Comparison of ENCODE assay signal across 8 cellular contexts in genomic region chr10:73159038-73159648, GRCh38. TPM values are rescaled to one million over a fixed set of nuclear protein-coding genes. Genes with fewer than 3 reads are reported as not detected.
DNase-seq lines count a peak whose midpoint lies in the region; ATAC-seq and TF ChIP-seq lines count a peak whose summit lies in the region.

No MANE protein-coding gene starts in this region.

- intact Hi-C loops in colonic mucosa (cut with DNase I) (no loop called here), lower lobe of right lung (cut with DNase I) (no loop called here)

- no peak overlapping the region for H3K9ac ChIP-seq in colonic mucosa (ENCODE audit: low read depth in 2 of 2, low read length in 2 of 2)

- H3K27ac ChIP-seq in colonic mucosa (no peak overlapping the region), lower lobe of right lung (no peak overlapping the region)

- ATAC-seq in lower lobe of right lung, result peak in 1 of 2 donors; percentile 48
- no peak for ATAC-seq in GM21515 (IDR thresholded peaks at IDR 0.05; ENCODE audit: unreplicated experiment)

- peak; percentile 1 for DNase-seq in NK-92 treated with Interleukin-12 subunit alpha and Interleukin-12 subunit beta, amount 100 ng/mL, for 24 hours (lab: John Stamatoyannopoulos, UW)
- DNase-seq in NK-92 (lab: John Stamatoyannopoulos, UW; ENCODE audit: unreplicated experiment) (no peak), NCI-H1436 treated with DMSO at 0.1 percent for 48 hours (lab: John Stamatoyannopoulos, UW) (peak; percentile 9), colonic mucosa (peak; percentile 54), lower lobe of right lung (no peak)
- DNase-seq in activated CD4-positive, alpha-beta T cell treated with anti-CD3 and anti-CD28 coated beads for 48 hours, result peak; percentile 65
- DNase-seq in stimulated activated CD8-positive, alpha-beta memory T cell treated with anti-CD3 and anti-CD28 coated beads, Interleukin-2, amount 100 ng/mL, for 1 hour (ENCODE audit: low read depth in 2 of 2), result peak; percentile 12 to 39

- H3K9me3 ChIP-seq in colonic mucosa, result no peaks in the 10 kb centered on the region
- no peaks in the 10 kb centered on the region for H3K9me3 ChIP-seq in lower lobe of right lung

- H3K36me3 ChIP-seq in colonic mucosa (peaks cover 11% of the 10 kb centered on the region), lower lobe of right lung (peaks cover 86% of the 10 kb centered on the region)

- TF ChIP-seq CTCF in colonic mucosa (IDR thresholded peaks at IDR 0.05) (peak; percentile 68), lower lobe of right lung (IDR thresholded peaks at IDR 0.05) (peak; percentile 75)

- H3K4me3 ChIP-seq in colonic mucosa, result no peak overlapping the region
- no peak overlapping the region for H3K4me3 ChIP-seq in lower lobe of right lung

- H3K27me3 ChIP-seq in colonic mucosa (no peaks in the 10 kb centered on the region), lower lobe of right lung (ENCODE audit: low read depth) (no peaks in the 10 kb centered on the region)

- H3K4me1 ChIP-seq in colonic mucosa, result no peaks in the 10 kb centered on the region
- peaks cover 25% of the 10 kb centered on the region for H3K4me1 ChIP-seq in lower lobe of right lung

RNA-seq across cellular contexts. Expression of gene ECD, which starts 8.7 kb away (rescaled TPM):
- 10 to 100 TPM; 17.1 to 18.2 TPM for total RNA-seq in colonic mucosa
- 26.3 TPM for total RNA-seq in lower lobe of right lung

RNA-seq across cellular contexts. Expression of gene FAM149B1, which starts 8.8 kb away (rescaled TPM):
- total RNA-seq in colonic mucosa (10 to 100 TPM; 14.0 to 16.4 TPM), lower lobe of right lung (23.5 TPM)

RNA-seq across cellular contexts. Expression of gene NUDT13, which starts 48.9 kb away (rescaled TPM):
- total RNA-seq in colonic mucosa (1 to 10 TPM; 1.8 to 1.9 TPM), lower lobe of right lung (2.8 TPM)

Comparison
In these comparisons a context has a peak if more than half of its experiments do, and no peak if none do; other contexts are left out.
1. DNase-seq: peak in NK-92 treated with Interleukin-12 subunit alpha and Interleukin-12 subunit beta, amount 100 ng/mL, for 24 hours (single experiment), NCI-H1436 treated with DMSO at 0.1 percent for 48 hours (single experiment), activated CD4-positive, alpha-beta T cell treated with anti-CD3 and anti-CD28 coated beads for 48 hours (single experiment), colonic mucosa (single experiment) and stimulated activated CD8-positive, alpha-beta memory T cell treated with anti-CD3 and anti-CD28 coated beads, Interleukin-2, amount 100 ng/mL, for 1 hour (2 of 2); none in NK-92 (single experiment) and lower lobe of right lung (single experiment).